Comparison of ENCODE assay signal across 35 cellular contexts in the genomic region with DNA sequence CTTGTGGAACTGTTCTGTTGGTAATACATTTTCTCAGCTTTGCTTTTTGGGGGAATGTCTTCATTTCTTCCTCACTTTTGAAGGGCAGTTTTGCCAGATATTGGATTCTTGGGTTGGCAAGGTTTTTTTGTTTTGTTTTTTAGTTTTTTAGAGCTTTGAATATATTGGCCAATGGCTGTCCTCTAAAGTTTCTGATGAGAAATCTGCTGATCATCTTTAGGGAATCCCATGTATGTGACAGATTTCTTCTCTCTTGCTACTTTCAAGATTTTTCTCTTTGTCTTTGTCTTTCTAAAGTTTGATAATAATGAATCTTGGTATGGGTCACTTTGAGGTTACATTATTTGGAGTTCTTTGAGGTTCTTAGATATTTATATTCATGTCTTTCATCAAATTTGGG.
DNase-seq lines count a peak whose midpoint lies in the region; ATAC-seq and TF ChIP-seq lines count a peak whose summit lies in the region.
"Had no signal": no experiment of that assay in that cellular context is flagged by ENCODE, and none has a peak within 500 bp of the region (broad histone marks: within the 10 kb centered on the region; RNA-seq: fewer than 3 reads in every experiment).

No MANE protein-coding gene starts in this region.

- H3K4me3 Mint-ChIP-seq in endodermal cell, result no peak overlapping the region
- no peak overlapping the region for H3K4me3 Mint-ChIP-seq in stimulated activated naive B cell treated with anti-CD40 and anti-IgM and Interleukin-4, amounts not matched to agents 10 μg/mL and 1 μg/mL and 100 μg/mL, for 72 hours
- H3K4me3 Mint-ChIP-seq in activated T-cell treated with anti-CD3 and anti-CD28 coated beads, Interleukin-2, amount 50 U/mL, for 72 hours, result no peak overlapping the region
- H3K4me3 Mint-ChIP-seq: B cell; CD14-positive monocyte; CD4-positive, alpha-beta memory T cell; CD4-positive, alpha-beta T cell; CD4-positive, CD25-positive, alpha-beta regulatory T cell; CD8-positive, alpha-beta memory T cell; CD8-positive, alpha-beta T cell had no signal

- H3K9me3 Mint-ChIP-seq in endodermal cell, result peaks cover 26% of the 10 kb centered on the region
- peaks cover 14 to 15% of the 10 kb centered on the region in 2 donors for H3K9me3 Mint-ChIP-seq in stimulated activated naive B cell treated with anti-CD40 and anti-IgM and Interleukin-4, amounts not matched to agents 10 μg/mL and 1 μg/mL and 100 μg/mL, for 72 hours
- peaks cover 8 to 11% of the 10 kb centered on the region in 2 donors for H3K9me3 Mint-ChIP-seq in activated T-cell treated with anti-CD3 and anti-CD28 coated beads, Interleukin-2, amount 50 U/mL, for 72 hours

- POLR2A ChIA-PET in HEK293 (lab: Yijun Ruan, JAX), result no interaction called here

- no peaks in the 10 kb centered on the region for H3K27me3 Mint-ChIP-seq in endodermal cell (ENCODE audit: insufficient read depth)
- no peaks in the 10 kb centered on the region for H3K27me3 Mint-ChIP-seq in stimulated activated naive B cell treated with anti-CD40 and anti-IgM and Interleukin-4, amounts not matched to agents 10 μg/mL and 1 μg/mL and 100 μg/mL, for 72 hours
- no peaks in the 10 kb centered on the region for H3K27me3 Mint-ChIP-seq in activated T-cell treated with anti-CD3 and anti-CD28 coated beads, Interleukin-2, amount 50 U/mL, for 72 hours (ENCODE audit: low read depth)
- H3K27me3 Mint-ChIP-seq: B cell; CD4-positive, alpha-beta memory T cell; CD4-positive, alpha-beta T cell; CD4-positive, CD25-positive, alpha-beta regulatory T cell; CD8-positive, alpha-beta memory T cell had no signal

- H3K27ac ChIP-seq in HEK293 (ENCODE audit: extremely low read depth, low read depth, low read length), result no peak overlapping the region
- H3K27ac ChIP-seq in endodermal cell (ENCODE audit: low read depth, low read length), result no peak overlapping the region
- H3K27ac ChIP-seq: 22Rv1; A549; BLaER1; BLaER1 treated with 17β-estradiol and CSF1 and Interleukin-3, amounts not matched to agents 10 nM and 100 nM; C4-2B had no signal

- H3K27ac Mint-ChIP-seq in endodermal cell, result no peak overlapping the region
- peak overlapping the region; percentile 42 for H3K27ac Mint-ChIP-seq in stimulated activated naive B cell treated with anti-CD40 and anti-IgM and Interleukin-4, amounts not matched to agents 10 μg/mL and 1 μg/mL and 100 μg/mL, for 72 hours
- H3K27ac Mint-ChIP-seq in activated T-cell treated with anti-CD3 and anti-CD28 coated beads, Interleukin-2, amount 50 U/mL, for 72 hours, result no peak overlapping the region
- H3K27ac Mint-ChIP-seq: B cell; CD4-positive, alpha-beta memory T cell; CD4-positive, alpha-beta T cell; CD8-positive, alpha-beta memory T cell; CD8-positive, alpha-beta T cell had no signal

- no peaks in the 10 kb centered on the region for H3K4me1 Mint-ChIP-seq in endodermal cell
- H3K4me1 Mint-ChIP-seq in stimulated activated naive B cell treated with anti-CD40 and anti-IgM and Interleukin-4, amounts not matched to agents 10 μg/mL and 1 μg/mL and 100 μg/mL, for 72 hours, result no peaks in the 10 kb centered on the region
- no peaks in the 10 kb centered on the region for H3K4me1 Mint-ChIP-seq in activated T-cell treated with anti-CD3 and anti-CD28 coated beads, Interleukin-2, amount 50 U/mL, for 72 hours (ENCODE audit: low read depth)
- H3K4me1 Mint-ChIP-seq: B cell; CD14-positive monocyte; CD4-positive, alpha-beta memory T cell; CD4-positive, CD25-positive, alpha-beta regulatory T cell; CD8-positive, alpha-beta memory T cell had no signal

- no peak overlapping the region for H3K9ac ChIP-seq in adipocyte (ENCODE audit: low read length)
- no peak overlapping the region for H3K9ac ChIP-seq in endodermal cell (ENCODE audit: extremely low read depth, low read length, poor library complexity, severe bottlenecking)
- H3K9ac ChIP-seq: BLaER1; BLaER1 treated with 17β-estradiol and CSF1 and Interleukin-3, amounts not matched to agents 10 nM and 100 nM had no signal

- H3K36me3 Mint-ChIP-seq in endodermal cell (ENCODE audit: low read depth), result peaks cover 15% of the 10 kb centered on the region
- H3K36me3 Mint-ChIP-seq in stimulated activated naive B cell treated with anti-CD40 and anti-IgM and Interleukin-4, amounts not matched to agents 10 μg/mL and 1 μg/mL and 100 μg/mL, for 72 hours, result no peaks in the 10 kb centered on the region
- peaks cover 0 to 3% of the 10 kb centered on the region in 2 donors for H3K36me3 Mint-ChIP-seq in activated T-cell treated with anti-CD3 and anti-CD28 coated beads, Interleukin-2, amount 50 U/mL, for 72 hours (ENCODE audit: insufficient read depth in 2 of 2)
- H3K36me3 Mint-ChIP-seq: CD14-positive monocyte; CD4-positive, alpha-beta memory T cell; CD4-positive, CD25-positive, alpha-beta regulatory T cell; CD8-positive, alpha-beta T cell had no signal

- no peaks in the 10 kb centered on the region for H3K4me1 ChIP-seq in HEK293 (ENCODE audit: control insufficient read depth, insufficient read depth, low read length)
- no peaks in the 10 kb centered on the region for H3K4me1 ChIP-seq in adipocyte (ENCODE audit: control insufficient read depth, insufficient read depth, low read length)
- H3K4me1 ChIP-seq in endodermal cell (ENCODE audit: control insufficient read depth, insufficient read depth, low read length), result no peaks in the 10 kb centered on the region
- H3K4me1 ChIP-seq: A549; BE2C; BLaER1; BLaER1 treated with 17β-estradiol and CSF1 and Interleukin-3, amounts not matched to agents 10 nM and 100 nM; Caco-2 had no signal

- no peak for TF ChIP-seq CTCF in HEK293 (tag by site-specific recombination; IDR thresholded peaks at IDR 0.05)
- TF ChIP-seq CTCF in endodermal cell (conservative IDR thresholded peaks at IDR 0.05), result no peak

- no peaks in the 10 kb centered on the region for H3K36me3 ChIP-seq in HEK293 (ENCODE audit: control insufficient read depth in 2 of 2, insufficient read depth in 1 of 2, low read length in 2 of 2)
- no peaks in the 10 kb centered on the region for H3K36me3 ChIP-seq in adipocyte (ENCODE audit: control insufficient read depth, insufficient read depth, low read length, severe bottlenecking)
- no peaks in the 10 kb centered on the region for H3K36me3 ChIP-seq in endodermal cell (ENCODE audit: control insufficient read depth, insufficient read depth, low read length)
- H3K36me3 ChIP-seq: BE2C; BLaER1; BLaER1 treated with 17β-estradiol and CSF1 and Interleukin-3, amounts not matched to agents 10 nM and 100 nM had no signal

- no peak for DNase-seq in adipocyte (ENCODE audit: low read depth)
- DNase-seq in endodermal cell, result no peak
- DNase-seq in stimulated activated naive B cell treated with anti-CD40 and anti-IgM and Interleukin-4, amounts not matched to agents 10 μg/mL and 1 μg/mL and 100 μg/mL, for 72 hours, result no peak
- DNase-seq in cerebellum (ENCODE audit: low spot score), result no peak
- DNase-seq in activated T-cell treated with anti-CD3 and anti-CD28 coated beads, Interleukin-2, amount 50 U/mL, for 72 hours, result no peak
- DNase-seq: 8988T; ACHN; AML-193; BE2C; C1 segment of cervical spinal cord; Caco-2; Calu3; CD4-positive, alpha-beta memory T cell; CD4-positive, alpha-beta T cell; CD4-positive, CD25-positive, alpha-beta regulatory T cell; CD8-positive, alpha-beta memory T cell; CD8-positive, alpha-beta T cell; COR-L47; DMS 273 treated with DMSO at 0.1 percent for 48 hours; DMS153; DMS53; DMS79; DMS79 treated with DMSO at 0.1 percent for 48 hours; DND-41; EL had no signal

- CTCF ChIA-PET in HEK293 (lab: Yijun Ruan, JAX), result no interaction called here

- no peaks in the 10 kb centered on the region for H3K27me3 ChIP-seq in adipocyte (replicated peaks; ENCODE audit: control insufficient read depth, insufficient read depth, low read length)
- H3K27me3 ChIP-seq in endodermal cell (ENCODE audit: control insufficient read depth, insufficient read depth, low read length, poor library complexity, severe bottlenecking), result no peaks in the 10 kb centered on the region
- H3K27me3 ChIP-seq: BE2C; BLaER1; BLaER1 treated with 17β-estradiol and CSF1 and Interleukin-3, amounts not matched to agents 10 nM and 100 nM had no signal

- H3K9me3 ChIP-seq in HEK293 (ENCODE audit: control insufficient read depth, insufficient read depth, low read depth, low read length) (no peaks in the 10 kb centered on the region; the same call in 1 of the 2 replicates), adipocyte (ENCODE audit: control insufficient read depth, low read length) (peaks cover 34% of the 10 kb centered on the region), endodermal cell (ENCODE audit: control insufficient read depth, low read length) (peaks cover 45% of the 10 kb centered on the region)

- no peak overlapping the region for H3K4me3 ChIP-seq in HEK293 (ENCODE audit: low read depth, low read length)
- H3K4me3 ChIP-seq in adipocyte (ENCODE audit: low read length), result peak overlapping the region; percentile 6
- H3K4me3 ChIP-seq in endodermal cell (ENCODE audit: low read length), result peak overlapping the region; percentile 50
- H3K4me3 ChIP-seq: A549; BLaER1; BLaER1 treated with 17β-estradiol and CSF1 and Interleukin-3, amounts not matched to agents 10 nM and 100 nM had no signal

- ATAC-seq in stimulated activated naive B cell treated with anti-CD40 and anti-IgM and Interleukin-4, amounts not matched to agents 10 μg/mL and 1 μg/mL and 100 μg/mL, for 72 hours (replicated peaks), result no peak
- ATAC-seq in GM19467 (IDR thresholded peaks at IDR 0.05; ENCODE audit: unreplicated experiment) (no peak), GM18873 (IDR thresholded peaks at IDR 0.05; ENCODE audit: low FRiP score, unreplicated experiment) (no peak)
- no peak for ATAC-seq in activated T-cell treated with anti-CD3 and anti-CD28 coated beads, Interleukin-2, amount 50 U/mL, for 72 hours (replicated peaks in 1 of 2)
- ATAC-seq: A549; CD8-positive, alpha-beta T cell had no signal

TF ChIP-seq in HEK293, 187 proteins besides CTCF, POLR2A, EP300 and RAD21:
- peak; percentile 75; the same call in 1 of the 2 replicates for TF ChIP-seq ZNF791 (tag by site-specific recombination; IDR thresholded peaks at IDR 0.05)
- TF ChIP-seq, protein P1, sequence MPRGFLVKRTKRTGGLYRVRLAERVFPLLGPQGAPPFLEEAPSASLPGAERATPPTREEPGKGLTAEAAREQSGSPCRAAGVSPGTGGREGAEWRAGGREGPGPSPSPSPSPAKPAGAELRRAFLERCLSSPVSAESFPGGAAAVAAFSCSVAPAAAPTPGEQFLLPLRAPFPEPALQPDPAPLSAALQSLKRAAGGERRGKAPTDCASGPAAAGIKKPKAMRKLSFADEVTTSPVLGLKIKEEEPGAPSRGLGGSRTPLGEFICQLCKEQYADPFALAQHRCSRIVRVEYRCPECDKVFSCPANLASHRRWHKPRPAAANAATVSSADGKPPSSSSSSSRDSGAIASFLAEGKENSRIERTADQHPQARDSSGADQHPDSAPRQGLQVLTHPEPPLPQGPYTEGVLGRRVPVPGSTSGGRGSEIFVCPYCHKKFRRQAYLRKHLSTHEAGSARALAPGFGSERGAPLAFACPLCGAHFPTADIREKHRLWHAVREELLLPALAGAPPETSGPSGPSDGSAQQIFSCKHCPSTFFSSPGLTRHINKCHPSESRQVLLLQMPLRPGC (tag by site-specific recombination; IDR thresholded peaks at IDR 0.05), result no peak
- TF ChIP-seq SETDB1 (IDR thresholded peaks at IDR 0.05; ENCODE audit: insufficient read length, low read length), result peak; percentile 85
